Comparison of ENCODE assay signal across 8 cellular contexts in genomic region chr2:231199219-231199618, GRCh38. TPM values are rescaled to one million over a fixed set of nuclear protein-coding genes. Genes with fewer than 3 reads are reported as not detected.
DNase-seq lines count a peak whose midpoint lies in the region; ATAC-seq and TF ChIP-seq lines count a peak whose summit lies in the region.

No MANE protein-coding gene starts in this region.

- no peaks in the 10 kb centered on the region for H3K9me3 ChIP-seq in psoas muscle

- H3K27ac ChIP-seq in psoas muscle, result no peak overlapping the region

- intact Hi-C loops in psoas muscle (cut with DNase I), result loop anchor here in 1 of 2 donors (10.0 kb wide), 1 partner anchor 94 kb away; no protein-coding TSS in a partner anchor

- H3K27me3 ChIP-seq in psoas muscle (ENCODE audit: insufficient read depth in 3 of 3, low read length in 2 of 3), result no peaks in the 10 kb centered on the region

- no peaks in the 10 kb centered on the region for H3K36me3 ChIP-seq in psoas muscle (ENCODE audit: insufficient read depth in 1 of 2, low read depth in 1 of 2)

- no peak for TF ChIP-seq CTCF in psoas muscle (IDR thresholded peaks at IDR 0.05)

- DNase-seq in GM03348 (ENCODE audit: low spot score) (peak; percentile 51), RPMI7951 (ENCODE audit: low read depth) (peak; percentile 86), fibroblast of gingiva (ENCODE audit: low read depth) (peak; percentile 31), psoas muscle (no peak), AG08395 (ENCODE audit: low spot score) (no peak), NAMALWA (ENCODE audit: low spot score) (no peak), NCI-H2171 treated with DMSO at 0.1 percent for 48 hours (lab: John Stamatoyannopoulos, UW) (no peak)
- DNase-seq in stimulated activated CD4-positive, alpha-beta T cell treated with anti-CD3 and anti-CD28 coated beads, Interleukin-2, amount 100 ng/mL, for 24 hours, result no peak

- peaks cover 6% of the 10 kb centered on the region for H3K4me1 ChIP-seq in psoas muscle

- H3K4me3 ChIP-seq in psoas muscle, result peak overlapping the region; percentile 97

- ATAC-seq in psoas muscle, result no peak

- 36 to 41% (median 41%) methylated on average over 5 of the region's 5 CpGs for WGBS in psoas muscle, 3 donors

RNA-seq across cellular contexts. Expression of gene ARMC9, which starts 0.8 kb away (rescaled TPM):
- total RNA-seq in RPMI7951 (2014; rRNA removed; shearing (Covaris generic)), result 62.3 and 67.2 TPM in 2 replicates
- 10 to 100 TPM in 1 of 4 donors, 1 to 10 TPM in 3; 1.4 to 18.4 (median 2.6) TPM for total RNA-seq in psoas muscle
- polyA plus RNA-seq in psoas muscle, result 1 to 10 TPM; 2.1 to 2.3 (median 2.2) TPM

Comparison
In these comparisons a context has a peak if more than half of its experiments do, and no peak if none do; other contexts are left out.
1. DNase-seq: peak in GM03348 (single experiment), RPMI7951 (single experiment) and fibroblast of gingiva (single experiment); none in psoas muscle (0 of 2), AG08395 (single experiment), stimulated activated CD4-positive, alpha-beta T cell treated with anti-CD3 and anti-CD28 coated beads, Interleukin-2, amount 100 ng/mL, for 24 hours (0 of 2), NAMALWA (single experiment) and NCI-H2171 treated with DMSO at 0.1 percent for 48 hours (single experiment).